Comparison of ENCODE assay signal across 12 cellular contexts in genomic region chr2:230054079-230054478, GRCh38. TPM values are rescaled to one million over a fixed set of nuclear protein-coding genes. Genes with fewer than 3 reads are reported as not detected.
DNase-seq lines count a peak whose midpoint lies in the region; ATAC-seq, FAIRE-seq and TF ChIP-seq lines count a peak whose summit lies in the region.
"Had no signal": no experiment of that assay in that cellular context is flagged by ENCODE, and none has a peak within 500 bp of the region (broad histone marks: within the 10 kb centered on the region; RNA-seq: fewer than 3 reads in every experiment).

No MANE protein-coding gene starts in this region.

- no peak overlapping the region for H3K18ac ChIP-seq in mesendoderm (ENCODE audit: low read length)

- no peaks in the 10 kb centered on the region for H3K27me3 ChIP-seq in GM12878 (replicated peaks in 1 of 2; ENCODE audit: control insufficient read depth in 2 of 2, insufficient read depth in 2 of 2, low read length in 1 of 2)
- H3K27me3 ChIP-seq in mesendoderm (ENCODE audit: insufficient read depth, low read length, poor library complexity), result no peaks in the 10 kb centered on the region

- no peak overlapping the region for H2BK120ac ChIP-seq in mesendoderm (ENCODE audit: low read depth, low read length)

- H3K4me3 ChIP-seq in GM12878, result no peak overlapping the region
- no peak overlapping the region for H3K4me3 ChIP-seq in mesendoderm (ENCODE audit: low read length)

- ATAC-seq in GM12878, result peak; percentile 17; the same call in 1 of the 3 replicates
- ATAC-seq in HG02798 (IDR thresholded peaks at IDR 0.05; ENCODE audit: poor library complexity, unreplicated experiment), result no peak
- ATAC-seq in GM21381 (IDR thresholded peaks at IDR 0.05; ENCODE audit: unreplicated experiment), result no peak
- ATAC-seq: natural killer cell treated with Interleukin-12 subunit alpha and Interleukin-12 subunit beta and Interleukin-15 and Interleukin-18, amount 100 ng/mL, for 72 hours had no signal

- CTCF ChIA-PET in GM12878 (lab: Yijun Ruan, JAX), result interaction anchor here (2.3 kb wide), 1 partner anchor 13 kb away, joined by 8 read pairs; no protein-coding TSS in a partner anchor

- DNase-seq in NCI-H2081 (lab: John Stamatoyannopoulos, UW), result peak; percentile 7 to 39
- no peak for DNase-seq in NCI-H2081 treated with DMSO at 0.1 percent for 48 hours (lab: John Stamatoyannopoulos, UW)
- DNase-seq in HPDE6-E6E7 (ENCODE audit: extremely low spot score), result peak; percentile 50
- DNase-seq in GM12878 (ENCODE audit: low read depth, low spot score), result no peak
- no peak for DNase-seq in mesendoderm
- no peak for DNase-seq in COLO668 (lab: John Stamatoyannopoulos, UW; ENCODE audit: unreplicated experiment)
- DNase-seq: NCI-H146 had no signal

- H3K4me1 ChIP-seq in GM12878 (ENCODE audit: control insufficient read depth, insufficient read depth, low read length) (no peaks in the 10 kb centered on the region), mesendoderm (ENCODE audit: control insufficient read depth, low read depth, low read length) (no peaks in the 10 kb centered on the region)

- intact Hi-C loops in GM12878 (cut with micrococcal nuclease; ENCODE audit: unreplicated experiment), result no loop called here

- no peak for TF ChIP-seq POLR2A in GM12878 (IDR thresholded peaks at IDR 0.05; ENCODE audit: low read depth, low read length)

- H3K9ac ChIP-seq in GM12878 (ENCODE audit: control insufficient read depth, insufficient read depth, low read length) (no peak overlapping the region), mesendoderm (ENCODE audit: low read length) (no peak overlapping the region)

- H3K36me3 ChIP-seq in GM12878 (ENCODE audit: control insufficient read depth in 2 of 2, insufficient read depth in 2 of 2, low read length in 1 of 2), result no peaks in the 10 kb centered on the region
- H3K36me3 ChIP-seq in mesendoderm (ENCODE audit: control insufficient read depth, insufficient read depth, low read length), result no peaks in the 10 kb centered on the region

- H3K79me2 ChIP-seq in GM12878 (ENCODE audit: control insufficient read depth, insufficient read depth, low read length) (no peaks in the 10 kb centered on the region), mesendoderm (ENCODE audit: control insufficient read depth, insufficient read depth, low read length) (no peaks in the 10 kb centered on the region)

- H2BK5ac ChIP-seq in mesendoderm (ENCODE audit: low read length), result no peak overlapping the region

- FAIRE-seq in GM12878 (lab: Jason Lieb, UNC), result no peak
- FAIRE-seq: G401.6 had no signal

- no peak for TF ChIP-seq RAD21 in GM12878 (IDR thresholded peaks at IDR 0.05; ENCODE audit: insufficient read depth, low read depth, low read length)

- no peak overlapping the region for H2BK15ac ChIP-seq in mesendoderm (replicated peaks; ENCODE audit: low read depth)

- peak overlapping the region; percentile 20; the same call in 1 of the 2 replicates for H2AFZ ChIP-seq in GM12878 (ENCODE audit: control insufficient read depth, low read depth, low read length)

- no peak overlapping the region for H4K5ac ChIP-seq in mesendoderm (ENCODE audit: low read length)

- no peak for TF ChIP-seq EP300 in GM12878 (IDR thresholded peaks at IDR 0.05; ENCODE audit: borderline replicate concordance in 1 of 2, control insufficient read depth in 1 of 2, low read depth in 2 of 2, low read length in 2 of 2)

- H4K8ac ChIP-seq in mesendoderm (ENCODE audit: low read depth, low read length), result no peak overlapping the region

- TF ChIP-seq CTCF in GM12878 (IDR thresholded peaks at IDR 0.05 in 2 of 3, conservative IDR thresholded peaks at IDR 0.05 in 1 of 3; ENCODE audit: control insufficient read depth in 2 of 3, extremely low read depth in 1 of 3, insufficient read depth in 1 of 3, low read depth in 3 of 3, low read length in 3 of 3), result no peak

- no peak overlapping the region for H3K4ac ChIP-seq in mesendoderm (ENCODE audit: low read depth, low read length)

- SMC1A ChIA-PET in GM12878 (lab: Charles Lee; ENCODE audit: uncharacterized antibody, unreplicated experiment), result interaction anchor here (1.5 kb wide), 1 partner anchor 13 kb away, joined by 7 read pairs; no protein-coding TSS in a partner anchor

- no peaks in the 10 kb centered on the region for H3K79me1 ChIP-seq in mesendoderm (ENCODE audit: low read length)

- H4K20me1 ChIP-seq in GM12878 (ENCODE audit: control insufficient read depth, insufficient read depth), result no peaks in the 10 kb centered on the region

- POLR2A ChIA-PET in GM12878 (lab: Charles Lee), result interaction anchor here (0.5 kb wide), 1 partner anchor 594 kb away, joined by 4 read pairs; no protein-coding TSS in a partner anchor

- in situ Hi-C loops in GM12878 (cut with MboI), result no loop called here

- RAD21 ChIA-PET in GM12878 (lab: Charles Lee; ENCODE audit: unreplicated experiment), result interaction anchor here (0.7 kb wide), 1 partner anchor 484 kb away, joined by 3 read pairs; no protein-coding TSS in a partner anchor

- H3K23ac ChIP-seq in mesendoderm (ENCODE audit: low read length), result no peak overlapping the region

- H2AK5ac ChIP-seq in mesendoderm (ENCODE audit: low read length), result no peak overlapping the region

- no TSS peak for BruUV-seq in GM12878 (replicated peaks; lab: Mats Ljungman, UMichigan)

- no peaks in the 10 kb centered on the region for H3K9me3 ChIP-seq in GM12878 (replicated peaks; ENCODE audit: control insufficient read depth, insufficient read depth, low read length)

- H3K4me2 ChIP-seq in GM12878 (ENCODE audit: control insufficient read depth, insufficient read depth) (no peak overlapping the region), mesendoderm (ENCODE audit: low read length) (no peak overlapping the region)

- peak overlapping the region; percentile 25 for H3K56ac ChIP-seq in mesendoderm (ENCODE audit: low read length)

- H3K27ac ChIP-seq in GM12878 (ENCODE audit: control insufficient read depth, insufficient read depth), result no peak overlapping the region
- H3K27ac ChIP-seq in mesendoderm (ENCODE audit: low read depth, low read length), result no peak overlapping the region
- H3K27ac ChIP-seq: 22Rv1 had no signal

TF ChIP-seq in GM12878, 131 proteins besides CTCF, POLR2A, EP300 and RAD21 (continues in another document):
- TF ChIP-seq IKZF1 (conservative IDR thresholded peaks at IDR 0.05) (no peak), PML (IDR thresholded peaks at IDR 0.05; ENCODE audit: low read length) (no peak), MTA2 (IDR thresholded peaks at IDR 0.05; ENCODE audit: low read depth) (no peak), MYB (IDR thresholded peaks at IDR 0.05; ENCODE audit: borderline replicate concordance, low read depth, low read length) (no peak), NRF1 (conservative IDR thresholded peaks at IDR 0.05; ENCODE audit: low read depth, low read length) (no peak), PRDM15 (CRISPR knock-in tag; IDR thresholded peaks at IDR 0.05) (no peak), MYC (IDR thresholded peaks at IDR 0.05; ENCODE audit: insufficient read depth, insufficient read length, insufficient replicate concordance, low read length, severe bottlenecking) (no peak), HCFC1 (IDR thresholded peaks at IDR 0.05; ENCODE audit: low read length) (no peak), NFIC (IDR thresholded peaks at IDR 0.05; ENCODE audit: low read depth, low read length) (no peak), SIX5 (IDR thresholded peaks at IDR 0.05; ENCODE audit: low read depth, low read length, severe bottlenecking) (no peak), PAX5 (IDR thresholded peaks at IDR 0.05; ENCODE audit: borderline replicate concordance, low read depth, low read length) (no peak)

RNA-seq across cellular contexts. Expression of gene SLC16A14, which starts 14.6 kb away (rescaled TPM):
- 7.1 and 7.7 TPM in 2 replicates for total RNA-seq in GM12878 (2013; cell fraction: nucleolus; rRNA removed)
- total RNA-seq in GM12878 (2014; rRNA removed) (4.5 and 5.9 TPM in 2 replicates), GM12878 (2014; rRNA removed; fragmentation: Illumina TruSeq; extraction: Trizol) (3.6 and 4.2 TPM in 2 replicates), GM12878 (2021) (5.6 and 6.4 TPM in 2 replicates)
- polyA plus RNA-seq in GM12878 (2011; ENCODE audit: low read depth), result 0.84 TPM
- polyA plus RNA-seq in GM12878 (2011; rRNA removed) (not detected in 2 replicates), GM12878 (2014; fragmentation: Illumina TruSeq; extraction: Trizol) (3.9 and 4.1 TPM in 2 replicates), GM12878 (2014; fragmentation: Nextera tagmentation; extraction: Ambion mirVana) (1 to 10 TPM in 1 of 2 experiments, under 1 TPM in 1; 0.87 to 1.6 TPM), GM12878 (2014; rRNA removed) (2.9 and 5.0 TPM in 2 replicates), GM12878 (2016; fragmentation: Nextera tagmentation; extraction: Ambion mirVana) (1 to 10 TPM; 3.9 to 4.6 TPM)
- 0.02 TPM in 1 of 2 replicates, not detected in the other for polyA plus RNA-seq in GM12878 (2011; cell fraction: cytosol; rRNA removed)
- polyA plus RNA-seq in GM12878 (2011; cell fraction: nucleus; rRNA removed), result not detected in 2 replicates
- 1.1 and 1.6 TPM in 2 replicates for polyA plus RNA-seq in GM12878 (2012)
- polyA minus RNA-seq in GM12878 (2011; rRNA and poly(A)+ RNA removed), result not detected in 2 replicates
- polyA minus RNA-seq in GM12878 (2011; cell fraction: cytosol; rRNA and poly(A)+ RNA removed), result not detected in 2 replicates
- not detected in 2 replicates for polyA minus RNA-seq in GM12878 (2011; cell fraction: nucleus; rRNA and poly(A)+ RNA removed)
- polyA plus RNA-seq in mesendoderm (2013, experiment 1 of 2), result 0.59 TPM
- 0.69 TPM for polyA plus RNA-seq in mesendoderm (2013, experiment 2 of 2)

Comparison
In these comparisons a context has a peak if more than half of its experiments do, and no peak if none do; other contexts are left out.
1. DNase-seq: peak in NCI-H2081 (2 of 2) and HPDE6-E6E7 (single experiment); none in NCI-H2081 treated with DMSO at 0.1 percent for 48 hours (single experiment), GM12878 (single experiment), mesendoderm (single experiment) and COLO668 (single experiment).